2 cellular contexts compared by ENCODE assay signal in genomic region chr5:177500685-177501522, GRCh38.
TF ChIP-seq lines count a peak whose summit lies in the region.

No MANE protein-coding gene starts in this region.

TF ChIP-seq in A549, 52 proteins besides CTCF, POLR2A, EP300 and RAD21:
- TF ChIP-seq, protein P1, sequence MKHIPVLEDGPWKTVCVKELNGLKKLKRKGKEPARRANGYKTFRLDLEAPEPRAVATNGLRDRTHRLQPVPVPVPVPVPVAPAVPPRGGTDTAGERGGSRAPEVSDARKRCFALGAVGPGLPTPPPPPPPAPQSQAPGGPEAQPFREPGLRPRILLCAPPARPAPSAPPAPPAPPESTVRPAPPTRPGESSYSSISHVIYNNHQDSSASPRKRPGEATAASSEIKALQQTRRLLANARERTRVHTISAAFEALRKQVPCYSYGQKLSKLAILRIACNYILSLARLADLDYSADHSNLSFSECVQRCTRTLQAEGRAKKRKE (CRISPR knock-in tag; IDR thresholded peaks at IDR 0.05; ENCODE audit: low read depth): no peak
- TF ChIP-seq RFX5 (IDR thresholded peaks at IDR 0.05) (no peak), SMC3 (IDR thresholded peaks at IDR 0.05) (peak; percentile 88)

TF ChIP-seq in GM12878, 131 proteins besides CTCF, POLR2A, EP300 and RAD21 (continues in another document):
- TF ChIP-seq, protein P2, sequence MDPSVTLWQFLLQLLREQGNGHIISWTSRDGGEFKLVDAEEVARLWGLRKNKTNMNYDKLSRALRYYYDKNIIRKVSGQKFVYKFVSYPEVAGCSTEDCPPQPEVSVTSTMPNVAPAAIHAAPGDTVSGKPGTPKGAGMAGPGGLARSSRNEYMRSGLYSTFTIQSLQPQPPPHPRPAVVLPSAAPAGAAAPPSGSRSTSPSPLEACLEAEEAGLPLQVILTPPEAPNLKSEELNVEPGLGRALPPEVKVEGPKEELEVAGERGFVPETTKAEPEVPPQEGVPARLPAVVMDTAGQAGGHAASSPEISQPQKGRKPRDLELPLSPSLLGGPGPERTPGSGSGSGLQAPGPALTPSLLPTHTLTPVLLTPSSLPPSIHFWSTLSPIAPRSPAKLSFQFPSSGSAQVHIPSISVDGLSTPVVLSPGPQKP (IDR thresholded peaks at IDR 0.05; ENCODE audit: low read depth, low read length): no peak
- TF ChIP-seq CEBPZ (IDR thresholded peaks at IDR 0.05; ENCODE audit: low read depth, low read length) (no peak), SUPT20H (IDR thresholded peaks at IDR 0.05; ENCODE audit: borderline replicate concordance, control insufficient read depth, low read depth, low read length) (no peak), NFIC (IDR thresholded peaks at IDR 0.05; ENCODE audit: low read depth, low read length) (no peak), KDM1A (IDR thresholded peaks at IDR 0.05; ENCODE audit: borderline replicate concordance) (no peak), KLF5 (IDR thresholded peaks at IDR 0.05; ENCODE audit: partially characterized antibody) (no peak), PAX8 (IDR thresholded peaks at IDR 0.05) (no peak), BRCA1 (IDR thresholded peaks at IDR 0.05; ENCODE audit: low read depth, low read length) (no peak), POLR2AphosphoS5 (IDR thresholded peaks at IDR 0.05; ENCODE audit: low read length) (peak; percentile 24; the same call in 1 of the 2 replicates), HDAC2 (IDR thresholded peaks at IDR 0.05) (no peak), IRF5 (IDR thresholded peaks at IDR 0.05; ENCODE audit: borderline replicate concordance) (no peak), RCOR1 (conservative IDR thresholded peaks at IDR 0.05; ENCODE audit: low read depth, low read length) (no peak), SP1 (IDR thresholded peaks at IDR 0.05; ENCODE audit: low read depth, low read length) (no peak), ZBED1 (IDR thresholded peaks at IDR 0.05; ENCODE audit: borderline replicate concordance) (no peak), BMI1 (IDR thresholded peaks at IDR 0.05; ENCODE audit: borderline replicate concordance) (no peak), NBN (IDR thresholded peaks at IDR 0.05) (peak; percentile 39; the same call in 1 of the 2 replicates), SREBF2 (IDR thresholded peaks at IDR 0.05; ENCODE audit: low read length) (no peak), MLLT1 (IDR thresholded peaks at IDR 0.05) (0 out of 2 replicates have a peak, but pooled peaks have one; percentile 24), MYB (IDR thresholded peaks at IDR 0.05; ENCODE audit: borderline replicate concordance, low read depth, low read length) (no peak), CREM (IDR thresholded peaks at IDR 0.05; ENCODE audit: low read depth) (no peak), STAT3 (IDR thresholded peaks at IDR 0.05; ENCODE audit: low read depth, low read length) (no peak), LARP7 (IDR thresholded peaks at IDR 0.05) (no peak), SMAD1 (IDR thresholded peaks at IDR 0.05; ENCODE audit: low read depth, partially characterized antibody) (no peak), YY1 (IDR thresholded peaks at IDR 0.05; ENCODE audit: low read depth, low read length) (peak; percentile 57; the same call in 1 of the 2 replicates), CEBPB (IDR thresholded peaks at IDR 0.05; ENCODE audit: borderline replicate concordance in 1 of 2, low read depth in 2 of 2, low read length in 2 of 2) (no peak), TCF12 (IDR thresholded peaks at IDR 0.05; ENCODE audit: low read depth, low read length) (no peak), E2F4 (IDR thresholded peaks at IDR 0.05; ENCODE audit: low read depth, low read length) (no peak), ZNF24 (IDR thresholded peaks at IDR 0.05) (no peak), HDAC6 (IDR thresholded peaks at IDR 0.05; ENCODE audit: unreplicated experiment) (no peak), BCLAF1 (IDR thresholded peaks at IDR 0.05) (no peak), NFYA (IDR thresholded peaks at IDR 0.05; ENCODE audit: borderline replicate concordance, low read depth, low read length) (no peak), CREB1 (IDR thresholded peaks at IDR 0.05; ENCODE audit: low read depth) (no peak), MXI1 (IDR thresholded peaks at IDR 0.05; ENCODE audit: low read depth, low read length) (no peak), SPI1 (IDR thresholded peaks at IDR 0.05; ENCODE audit: borderline replicate concordance, insufficient read depth, low read depth, low read length) (no peak)
- TF ChIP-seq, protein P3, sequence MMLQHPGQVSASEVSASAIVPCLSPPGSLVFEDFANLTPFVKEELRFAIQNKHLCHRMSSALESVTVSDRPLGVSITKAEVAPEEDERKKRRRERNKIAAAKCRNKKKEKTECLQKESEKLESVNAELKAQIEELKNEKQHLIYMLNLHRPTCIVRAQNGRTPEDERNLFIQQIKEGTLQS (IDR thresholded peaks at IDR 0.05; ENCODE audit: borderline replicate concordance, extremely low read depth, low read depth, low read length): no peak
- TF ChIP-seq, protein P4, sequence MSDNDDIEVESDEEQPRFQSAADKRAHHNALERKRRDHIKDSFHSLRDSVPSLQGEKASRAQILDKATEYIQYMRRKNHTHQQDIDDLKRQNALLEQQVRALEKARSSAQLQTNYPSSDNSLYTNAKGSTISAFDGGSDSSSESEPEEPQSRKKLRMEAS (IDR thresholded peaks at IDR 0.05; ENCODE audit: low read depth, low read length): no peak
- TF ChIP-seq, protein P5, sequence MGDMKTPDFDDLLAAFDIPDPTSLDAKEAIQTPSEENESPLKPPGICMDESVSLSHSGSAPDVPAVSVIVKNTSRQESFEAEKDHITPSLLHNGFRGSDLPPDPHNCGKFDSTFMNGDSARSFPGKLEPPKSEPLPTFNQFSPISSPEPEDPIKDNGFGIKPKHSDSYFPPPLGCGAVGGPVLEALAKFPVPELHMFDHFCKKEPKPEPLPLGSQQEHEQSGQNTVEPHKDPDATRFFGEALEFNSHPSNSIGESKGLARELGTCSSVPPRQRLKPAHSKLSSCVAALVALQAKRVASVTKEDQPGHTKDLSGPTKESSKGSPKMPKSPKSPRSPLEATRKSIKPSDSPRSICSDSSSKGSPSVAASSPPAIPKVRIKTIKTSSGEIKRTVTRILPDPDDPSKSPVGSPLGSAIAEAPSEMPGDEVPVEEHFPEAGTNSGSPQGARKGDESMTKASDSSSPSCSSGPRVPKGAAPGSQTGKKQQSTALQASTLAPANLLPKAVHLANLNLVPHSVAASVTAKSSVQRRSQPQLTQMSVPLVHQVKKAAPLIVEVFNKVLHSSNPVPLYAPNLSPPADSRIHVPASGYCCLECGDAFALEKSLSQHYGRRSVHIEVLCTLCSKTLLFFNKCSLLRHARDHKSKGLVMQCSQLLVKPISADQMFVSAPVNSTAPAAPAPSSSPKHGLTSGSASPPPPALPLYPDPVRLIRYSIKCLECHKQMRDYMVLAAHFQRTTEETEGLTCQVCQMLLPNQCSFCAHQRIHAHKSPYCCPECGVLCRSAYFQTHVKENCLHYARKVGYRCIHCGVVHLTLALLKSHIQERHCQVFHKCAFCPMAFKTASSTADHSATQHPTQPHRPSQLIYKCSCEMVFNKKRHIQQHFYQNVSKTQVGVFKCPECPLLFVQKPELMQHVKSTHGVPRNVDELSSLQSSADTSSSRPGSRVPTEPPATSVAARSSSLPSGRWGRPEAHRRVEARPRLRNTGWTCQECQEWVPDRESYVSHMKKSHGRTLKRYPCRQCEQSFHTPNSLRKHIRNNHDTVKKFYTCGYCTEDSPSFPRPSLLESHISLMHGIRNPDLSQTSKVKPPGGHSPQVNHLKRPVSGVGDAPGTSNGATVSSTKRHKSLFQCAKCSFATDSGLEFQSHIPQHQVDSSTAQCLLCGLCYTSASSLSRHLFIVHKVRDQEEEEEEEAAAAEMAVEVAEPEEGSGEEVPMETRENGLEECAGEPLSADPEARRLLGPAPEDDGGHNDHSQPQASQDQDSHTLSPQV (IDR thresholded peaks at IDR 0.05): no peak
- TF ChIP-seq, protein P6, sequence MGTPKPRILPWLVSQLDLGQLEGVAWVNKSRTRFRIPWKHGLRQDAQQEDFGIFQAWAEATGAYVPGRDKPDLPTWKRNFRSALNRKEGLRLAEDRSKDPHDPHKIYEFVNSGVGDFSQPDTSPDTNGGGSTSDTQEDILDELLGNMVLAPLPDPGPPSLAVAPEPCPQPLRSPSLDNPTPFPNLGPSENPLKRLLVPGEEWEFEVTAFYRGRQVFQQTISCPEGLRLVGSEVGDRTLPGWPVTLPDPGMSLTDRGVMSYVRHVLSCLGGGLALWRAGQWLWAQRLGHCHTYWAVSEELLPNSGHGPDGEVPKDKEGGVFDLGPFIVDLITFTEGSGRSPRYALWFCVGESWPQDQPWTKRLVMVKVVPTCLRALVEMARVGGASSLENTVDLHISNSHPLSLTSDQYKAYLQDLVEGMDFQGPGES (IDR thresholded peaks at IDR 0.05): no peak
